In genomic region chr17:5804226-5804625, GRCh38 we compare ENCODE assay signal across 28 cellular contexts.
"Had no signal": no experiment of that assay in that cellular context is flagged by ENCODE, and none has a peak within 500 bp of the region (broad histone marks: within the 10 kb centered on the region; RNA-seq: fewer than 3 reads in every experiment).

No MANE protein-coding gene starts in this region.

- DNase-seq: activated CD4-positive, alpha-beta memory T cell treated with anti-CD3 and anti-CD28 coated beads for 36 hours; activated CD4-positive, alpha-beta T cell treated with anti-CD3 and anti-CD28 coated beads for 36 hours; activated CD4-positive, alpha-beta T cell treated with anti-CD3 and anti-CD28 coated beads, Interleukin-2, amount 10 ng/mL, durations not matched to agents 24 days and 14 days; activated CD4-positive, CD25-positive, alpha-beta regulatory T cell; activated CD4-positive, CD25-positive, alpha-beta regulatory T cell treated with anti-CD3 and anti-CD28 coated beads, Interleukin-2, amount 50 U/mL, for 72 hours; activated CD8-positive, alpha-beta memory T cell treated with anti-CD3 and anti-CD28 coated beads, Interleukin-2, amount 10 ng/mL, durations not matched to agents 7 days and 5 days; activated CD8-positive, alpha-beta memory T cell treated with anti-CD3 and anti-CD28 coated beads, Interleukin-2, amount 50 U/mL, for 4 hours; activated CD8-positive, alpha-beta T cell treated with anti-CD3 and anti-CD28 coated beads, Interleukin-2, amount 10 ng/mL, durations not matched to agents 7 days and 5 days; activated effector memory CD4-positive, alpha-beta T cell treated with anti-CD3 and anti-CD28 coated beads, Interleukin-2, amount 50 U/mL, for 16 hours; activated naive CD4-positive, alpha-beta T cell treated with anti-CD3 and anti-CD28 coated beads for 36 hours; activated naive CD8-positive, alpha-beta T cell treated with anti-CD3 and anti-CD28 coated beads for 36 hours; activated naive CD8-positive, alpha-beta T cell treated with anti-CD3 and anti-CD28 coated beads, Interleukin-2, amount 50 U/mL, for 24 hours; activated T-cell treated with anti-CD3 and anti-CD28 coated beads, Interleukin-2, amount 50 U/mL, for 1 hour; activated T-cell treated with anti-CD3 and anti-CD28 coated beads, Interleukin-2, amount 50 U/mL, for 48 hours; adrenal gland; amygdala; aorta; central memory CD4-positive, alpha-beta T cell; cerebellar nuclear complex; dorsolateral prefrontal cortex; effector memory CD4-positive, alpha-beta T cell; foreskin fibroblast; head of caudate nucleus; T-helper 2 cell had no signal

- H3K27ac ChIP-seq: adrenal gland, breast epithelium, cardiac muscle cell, coronary artery, dorsolateral prefrontal cortex had no signal

- ATAC-seq: activated CD4-positive, alpha-beta T cell treated with anti-CD3 and anti-CD28 coated beads for 36 hours; activated CD8-positive, alpha-beta memory T cell treated with anti-CD3 and anti-CD28 coated beads, Interleukin-2, amount 10 ng/mL, durations not matched to agents 7 days and 5 days; activated CD8-positive, alpha-beta T cell treated with anti-CD3 and anti-CD28 coated beads, Interleukin-2, amount 10 ng/mL, durations not matched to agents 7 days and 5 days; activated naive CD8-positive, alpha-beta T cell treated with anti-CD3 and anti-CD28 coated beads, Interleukin-2, amount 50 U/mL, for 24 hours; esophagus mucosa had no signal

- H3K4me3 ChIP-seq: adrenal gland, breast epithelium, cardiac muscle cell, coronary artery, dorsolateral prefrontal cortex had no signal

- H3K36me3 ChIP-seq: adrenal gland, breast epithelium, cardiac muscle cell had no signal

- H3K9me3 ChIP-seq: adrenal gland had no signal

- H3K27me3 ChIP-seq: cardiac muscle cell had no signal

- H3K4me1 ChIP-seq: adrenal gland, breast epithelium had no signal
